1 cellular context compared by ENCODE assay signal in genomic region chr1:117359560-117360289, GRCh38.
A peak's percentile ranks its signal among the peaks of the same experiment; 100 is the strongest.
TF ChIP-seq lines count a peak whose summit lies in the region.

No MANE protein-coding gene starts in this region.

TF ChIP-seq in K562, 482 proteins besides CTCF, POLR2A, EP300 and RAD21:
- TF ChIP-seq ZNF3 (CRISPR knock-in tag; IDR thresholded peaks at IDR 0.05) (no peak), SMARCE1 (IDR thresholded peaks at IDR 0.05) (peak; percentile 22; the same call in 1 of the 2 replicates), GATA2 (CRISPR knock-in tag; IDR thresholded peaks at IDR 0.05) (no peak), TCF7L2 (IDR thresholded peaks at IDR 0.05; ENCODE audit: low read depth, low read length) (peak; percentile 23; the same call in 1 of the 2 replicates), PRDM10 (IDR thresholded peaks at IDR 0.05; ENCODE audit: partially characterized antibody) (peak; percentile 87), ATF7 (IDR thresholded peaks at IDR 0.05) (peak; percentile 57; the same call in 1 of the 2 replicates), FOXA3 (CRISPR knock-in tag; conservative IDR thresholded peaks at IDR 0.05 in 1 of 2, IDR thresholded peaks at IDR 0.05 in 1 of 2) (peak in 1 of 2 experiments; percentile 67; a peak in 2 of 4 replicates), ZNF174 (CRISPR knock-in tag; IDR thresholded peaks at IDR 0.05) (no peak)
- TF ChIP-seq, protein P1, sequence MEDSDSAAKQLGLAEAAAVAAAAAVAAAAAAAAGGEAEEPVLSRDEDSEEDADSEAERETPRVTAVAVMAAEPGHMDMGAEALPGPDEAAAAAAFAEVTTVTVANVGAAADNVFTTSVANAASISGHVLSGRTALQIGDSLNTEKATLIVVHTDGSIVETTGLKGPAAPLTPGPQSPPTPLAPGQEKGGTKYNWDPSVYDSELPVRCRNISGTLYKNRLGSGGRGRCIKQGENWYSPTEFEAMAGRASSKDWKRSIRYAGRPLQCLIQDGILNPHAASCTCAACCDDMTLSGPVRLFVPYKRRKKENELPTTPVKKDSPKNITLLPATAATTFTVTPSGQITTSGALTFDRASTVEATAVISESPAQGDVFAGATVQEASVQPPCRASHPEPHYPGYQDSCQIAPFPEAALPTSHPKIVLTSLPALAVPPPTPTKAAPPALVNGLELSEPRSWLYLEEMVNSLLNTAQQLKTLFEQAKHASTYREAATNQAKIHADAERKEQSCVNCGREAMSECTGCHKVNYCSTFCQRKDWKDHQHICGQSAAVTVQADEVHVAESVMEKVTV (CRISPR knock-in tag; IDR thresholded peaks at IDR 0.05) = no peak
